ENCODE assay signal across 19 cellular contexts in the genomic region with DNA sequence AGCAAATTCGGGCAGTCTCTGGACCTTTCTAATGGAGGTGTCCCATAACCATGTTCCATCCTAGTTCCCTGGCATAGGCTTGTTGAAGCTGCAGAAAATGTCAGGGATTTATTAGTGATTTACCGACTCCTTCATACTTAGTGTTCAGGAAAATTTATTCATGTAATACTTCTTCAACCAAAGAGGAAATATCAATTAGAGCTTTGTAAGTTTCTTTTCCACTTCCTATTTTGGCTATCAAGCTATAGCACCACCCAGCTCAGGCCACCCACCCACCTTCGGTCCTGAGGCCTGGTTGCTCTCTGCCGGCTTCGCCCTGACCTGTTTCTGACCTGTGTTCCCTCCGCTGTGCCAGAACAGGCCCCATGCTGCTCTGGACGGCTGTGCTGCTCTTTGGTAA. TPM values are rescaled to one million over a fixed set of nuclear protein-coding genes. Genes with fewer than 3 reads are reported as not detected.
"Had no signal": no experiment of that assay in that cellular context is flagged by ENCODE, and none has a peak within 500 bp of the region (broad histone marks: within the 10 kb centered on the region; RNA-seq: fewer than 3 reads in every experiment).

A gene with protein sequence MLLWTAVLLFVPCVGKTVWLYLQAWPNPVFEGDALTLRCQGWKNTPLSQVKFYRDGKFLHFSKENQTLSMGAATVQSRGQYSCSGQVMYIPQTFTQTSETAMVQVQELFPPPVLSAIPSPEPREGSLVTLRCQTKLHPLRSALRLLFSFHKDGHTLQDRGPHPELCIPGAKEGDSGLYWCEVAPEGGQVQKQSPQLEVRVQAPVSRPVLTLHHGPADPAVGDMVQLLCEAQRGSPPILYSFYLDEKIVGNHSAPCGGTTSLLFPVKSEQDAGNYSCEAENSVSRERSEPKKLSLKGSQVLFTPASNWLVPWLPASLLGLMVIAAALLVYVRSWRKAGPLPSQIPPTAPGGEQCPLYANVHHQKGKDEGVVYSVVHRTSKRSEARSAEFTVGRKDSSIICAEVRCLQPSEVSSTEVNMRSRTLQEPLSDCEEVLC (plus strand): TSS at position 301 of the 400 bp plus-strand sequence. CDS start 65 bp downstream, at position 366.

- H3K9me3 Mint-ChIP-seq: activated naive CD4-positive, alpha-beta T cell treated with anti-CD3 and anti-CD28 coated beads, Interleukin-2, amount 10 ng/mL, durations not matched to agents 7 days and 5 days had no signal

- DNase-seq: activated CD4-positive, CD25-positive, alpha-beta regulatory T cell; activated CD8-positive, alpha-beta memory T cell treated with anti-CD3 and anti-CD28 coated beads, Interleukin-2, amount 10 ng/mL, durations not matched to agents 7 days and 5 days; activated naive CD4-positive, alpha-beta T cell treated with anti-CD3 and anti-CD28 coated beads, Interleukin-2, amount 10 ng/mL, durations not matched to agents 7 days and 5 days; amniotic stem cell; brain microvascular endothelial cell; dorsolateral prefrontal cortex; esophagus squamous epithelium; foreskin keratinocyte; left cardiac atrium; naive thymus-derived CD4-positive, alpha-beta T cell; occipital lobe; psoas muscle; right lobe of liver; stimulated activated CD4-positive, alpha-beta T cell treated with anti-CD3 and anti-CD28 coated beads, Interleukin-1b, Interleukin-23, amount 100 ng/mL, for 48 hours; stimulated activated naive CD4-positive, alpha-beta T cell treated with Interleukin-2 at 50 U/mL for 16 hours; T-helper 2 cell; trophoblast cell had no signal

- H3K36me3 ChIP-seq: brain microvascular endothelial cell, esophagus squamous epithelium, right lobe of liver had no signal

- H3K36me3 Mint-ChIP-seq: activated CD8-positive, alpha-beta memory T cell treated with anti-CD3 and anti-CD28 coated beads, Interleukin-2, amount 10 ng/mL, durations not matched to agents 7 days and 5 days; activated naive CD4-positive, alpha-beta T cell treated with anti-CD3 and anti-CD28 coated beads, Interleukin-2, amount 10 ng/mL, durations not matched to agents 7 days and 5 days; naive thymus-derived CD4-positive, alpha-beta T cell had no signal

- H3K27ac ChIP-seq: brain microvascular endothelial cell, dorsolateral prefrontal cortex, esophagus squamous epithelium, foreskin keratinocyte, psoas muscle, right lobe of liver had no signal

- H3K27me3 ChIP-seq: brain microvascular endothelial cell, right lobe of liver had no signal

- H3K4me1 ChIP-seq: esophagus squamous epithelium, psoas muscle, right lobe of liver had no signal

- H3K4me3 ChIP-seq: dorsolateral prefrontal cortex, esophagus squamous epithelium, lung, psoas muscle, right lobe of liver had no signal

- H3K9me3 ChIP-seq: esophagus squamous epithelium, psoas muscle, right lobe of liver had no signal

- H3K27ac Mint-ChIP-seq: activated CD8-positive, alpha-beta memory T cell treated with anti-CD3 and anti-CD28 coated beads, Interleukin-2, amount 10 ng/mL, durations not matched to agents 7 days and 5 days; activated naive CD4-positive, alpha-beta T cell treated with anti-CD3 and anti-CD28 coated beads, Interleukin-2, amount 10 ng/mL, durations not matched to agents 7 days and 5 days had no signal

- H3K4me3 Mint-ChIP-seq: activated CD8-positive, alpha-beta memory T cell treated with anti-CD3 and anti-CD28 coated beads, Interleukin-2, amount 10 ng/mL, durations not matched to agents 7 days and 5 days; activated naive CD4-positive, alpha-beta T cell treated with anti-CD3 and anti-CD28 coated beads, Interleukin-2, amount 10 ng/mL, durations not matched to agents 7 days and 5 days had no signal

- ATAC-seq: activated CD8-positive, alpha-beta memory T cell treated with anti-CD3 and anti-CD28 coated beads, Interleukin-2, amount 10 ng/mL, durations not matched to agents 7 days and 5 days; foreskin keratinocyte; left cardiac atrium; naive thymus-derived CD4-positive, alpha-beta T cell; psoas muscle; right lobe of liver had no signal

RNA-seq across cellular contexts. Expression of the gene that starts here (rescaled TPM):
- total RNA-seq: cerebellum, foreskin keratinocyte, occipital lobe had no signal
